ENCODE assay signal across 1 cellular context in the genomic region with DNA sequence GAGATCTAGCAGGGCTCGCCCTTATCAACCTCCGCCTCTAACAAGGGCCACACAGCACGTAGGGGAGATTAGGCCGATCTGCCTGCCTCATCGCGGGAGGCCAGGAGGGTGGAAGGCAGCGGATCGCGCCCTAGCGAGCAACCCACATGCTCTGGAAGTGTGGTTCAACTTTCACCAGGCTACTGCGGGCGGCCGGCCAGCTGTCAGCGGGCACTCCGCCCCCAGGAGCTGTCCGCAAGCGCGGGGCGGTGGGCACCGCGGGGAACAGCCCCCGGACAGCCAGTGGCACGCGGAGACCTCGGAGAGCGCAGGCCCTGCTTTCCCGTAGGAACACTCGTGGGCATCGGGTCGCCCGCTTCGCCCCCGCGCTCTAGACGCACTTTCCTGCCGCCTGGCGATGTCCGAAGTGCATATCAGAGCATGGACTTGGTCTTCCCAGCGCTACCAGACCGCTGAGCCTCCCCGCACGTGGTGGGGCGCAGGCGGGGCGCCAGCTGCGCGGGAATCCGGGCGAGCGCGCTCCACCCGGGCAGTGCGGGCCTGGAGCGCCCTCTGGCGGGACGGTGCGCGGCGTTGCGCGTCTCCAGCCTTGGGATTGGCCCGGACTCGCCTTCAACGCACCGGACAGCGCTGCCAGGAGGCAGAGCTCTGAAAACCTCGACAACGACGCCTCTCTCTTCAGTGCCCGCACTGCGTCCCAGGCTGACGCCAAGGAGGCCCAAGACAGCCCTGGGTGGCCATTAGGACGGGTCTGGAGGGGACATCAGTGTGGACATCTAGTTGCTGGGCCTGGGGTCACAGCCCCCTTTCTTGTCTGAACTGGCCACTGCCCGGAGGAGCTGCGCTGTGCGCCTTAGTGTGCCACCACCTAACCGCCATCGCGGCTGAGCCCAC.
A peak's percentile ranks its signal among the peaks of the same experiment; 100 is the strongest.
TF ChIP-seq lines count a peak whose summit lies in the region.

No MANE protein-coding gene starts in this region.

TF ChIP-seq in H1, 55 proteins besides CTCF, POLR2A, EP300 and RAD21:
- TF ChIP-seq POLR2AphosphoS5 (IDR thresholded peaks at IDR 0.05; ENCODE audit: low read depth, low read length) (no peak), CEBPB (IDR thresholded peaks at IDR 0.05; ENCODE audit: low read depth, low read length) (0 out of 2 replicates have a peak, but pooled peaks have one; percentile 9), SIRT6 (IDR thresholded peaks at IDR 0.05; ENCODE audit: low read length) (no peak), GTF2F1 (IDR thresholded peaks at IDR 0.05; ENCODE audit: borderline replicate concordance, low read depth, low read length) (peak; percentile 70; the same call in 1 of the 2 replicates), SIX5 (IDR thresholded peaks at IDR 0.05; ENCODE audit: low read depth, low read length) (no peak), KDM1A (IDR thresholded peaks at IDR 0.05; ENCODE audit: borderline replicate concordance, low read length) (no peak), SP2 (IDR thresholded peaks at IDR 0.05; ENCODE audit: low read length) (no peak), EZH2 (IDR thresholded peaks at IDR 0.05; ENCODE audit: low read depth, low read length, severe bottlenecking) (peak; percentile 45), TBP (IDR thresholded peaks at IDR 0.05; ENCODE audit: low read depth, low read length) (peak; percentile 38; the same call in 1 of the 2 replicates), CHD2 (IDR thresholded peaks at IDR 0.05; ENCODE audit: low read length) (peak; percentile 67), NRF1 (IDR thresholded peaks at IDR 0.05; ENCODE audit: low read depth, low read length) (no peak), TCF12 (IDR thresholded peaks at IDR 0.05; ENCODE audit: low read depth, low read length) (no peak; the same call in 1 of the 2 replicates), ZNF274 (IDR thresholded peaks at IDR 0.05; ENCODE audit: borderline replicate concordance, extremely low read depth, low read length) (no peak), GABPA (IDR thresholded peaks at IDR 0.05; ENCODE audit: borderline replicate concordance, insufficient read depth, low read length) (no peak), JUND (IDR thresholded peaks at IDR 0.05; ENCODE audit: low read length) (no peak), YY1 (IDR thresholded peaks at IDR 0.05; ENCODE audit: low read depth, low read length) (no peak), BRCA1 (IDR thresholded peaks at IDR 0.05; ENCODE audit: low read depth, low read length) (no peak), HDAC2 (IDR thresholded peaks at IDR 0.05; ENCODE audit: borderline replicate concordance in 1 of 2, low read depth in 2 of 2, low read length in 2 of 2) (peak; percentile 63 to 92; a peak in 2 of 4 replicates), ASH2L (IDR thresholded peaks at IDR 0.05; ENCODE audit: low read length) (peak; percentile 42), HDAC6 (IDR thresholded peaks at IDR 0.05; ENCODE audit: low read depth, low read length) (no peak), SUZ12 (IDR thresholded peaks at IDR 0.05; ENCODE audit: low read length) (peak; percentile 56; the same call in 1 of the 2 replicates), RNF2 (IDR thresholded peaks at IDR 0.05; ENCODE audit: borderline replicate concordance, low read depth, low read length, missing control alignments, poor library complexity, severe bottlenecking) (no peak), POU5F1 (IDR thresholded peaks at IDR 0.05; ENCODE audit: low read depth, low read length) (no peak), FOSL1 (IDR thresholded peaks at IDR 0.05; ENCODE audit: insufficient read depth, low read depth, low read length) (no peak), SIN3A (conservative IDR thresholded peaks at IDR 0.05 in 1 of 2, IDR thresholded peaks at IDR 0.05 in 1 of 2; ENCODE audit: low read depth in 1 of 2, low read length in 2 of 2) (peak in 1 of 2 experiments; percentile 67; a peak in 2 of 4 replicates), CREB1 (IDR thresholded peaks at IDR 0.05) (peak; percentile 65; the same call in 1 of the 2 replicates), KDM5A (IDR thresholded peaks at IDR 0.05; ENCODE audit: low read length) (no peak), JUN (IDR thresholded peaks at IDR 0.05; ENCODE audit: low read depth, low read length) (no peak), PHF8 (conservative IDR thresholded peaks at IDR 0.05; ENCODE audit: low read depth, low read length) (no peak), SP4 (IDR thresholded peaks at IDR 0.05; ENCODE audit: low read length) (no peak), RFX5 (IDR thresholded peaks at IDR 0.05; ENCODE audit: borderline replicate concordance, low read depth, low read length) (no peak), EGR1 (IDR thresholded peaks at IDR 0.05; ENCODE audit: borderline replicate concordance, low read depth, low read length) (0 out of 2 replicates have a peak, but pooled peaks have one; percentile 49), SRF (IDR thresholded peaks at IDR 0.05; ENCODE audit: low read depth, low read length) (no peak), CBX8 (IDR thresholded peaks at IDR 0.05; ENCODE audit: borderline replicate concordance, low read depth, low read length) (no peak), TAF1 (IDR thresholded peaks at IDR 0.05; ENCODE audit: low read depth, low read length) (0 out of 2 replicates have a peak, but pooled peaks have one; percentile 13), TAF7 (optimal IDR thresholded peaks at IDR 0.05; ENCODE audit: borderline replicate concordance, low read depth, low read length) (no peak), KDM4A (IDR thresholded peaks at IDR 0.05; ENCODE audit: low read depth, low read length, severe bottlenecking) (peak; percentile 92), TEAD4 (IDR thresholded peaks at IDR 0.05; ENCODE audit: low read depth, low read length) (peak; percentile 39)
- TF ChIP-seq, protein P1, sequence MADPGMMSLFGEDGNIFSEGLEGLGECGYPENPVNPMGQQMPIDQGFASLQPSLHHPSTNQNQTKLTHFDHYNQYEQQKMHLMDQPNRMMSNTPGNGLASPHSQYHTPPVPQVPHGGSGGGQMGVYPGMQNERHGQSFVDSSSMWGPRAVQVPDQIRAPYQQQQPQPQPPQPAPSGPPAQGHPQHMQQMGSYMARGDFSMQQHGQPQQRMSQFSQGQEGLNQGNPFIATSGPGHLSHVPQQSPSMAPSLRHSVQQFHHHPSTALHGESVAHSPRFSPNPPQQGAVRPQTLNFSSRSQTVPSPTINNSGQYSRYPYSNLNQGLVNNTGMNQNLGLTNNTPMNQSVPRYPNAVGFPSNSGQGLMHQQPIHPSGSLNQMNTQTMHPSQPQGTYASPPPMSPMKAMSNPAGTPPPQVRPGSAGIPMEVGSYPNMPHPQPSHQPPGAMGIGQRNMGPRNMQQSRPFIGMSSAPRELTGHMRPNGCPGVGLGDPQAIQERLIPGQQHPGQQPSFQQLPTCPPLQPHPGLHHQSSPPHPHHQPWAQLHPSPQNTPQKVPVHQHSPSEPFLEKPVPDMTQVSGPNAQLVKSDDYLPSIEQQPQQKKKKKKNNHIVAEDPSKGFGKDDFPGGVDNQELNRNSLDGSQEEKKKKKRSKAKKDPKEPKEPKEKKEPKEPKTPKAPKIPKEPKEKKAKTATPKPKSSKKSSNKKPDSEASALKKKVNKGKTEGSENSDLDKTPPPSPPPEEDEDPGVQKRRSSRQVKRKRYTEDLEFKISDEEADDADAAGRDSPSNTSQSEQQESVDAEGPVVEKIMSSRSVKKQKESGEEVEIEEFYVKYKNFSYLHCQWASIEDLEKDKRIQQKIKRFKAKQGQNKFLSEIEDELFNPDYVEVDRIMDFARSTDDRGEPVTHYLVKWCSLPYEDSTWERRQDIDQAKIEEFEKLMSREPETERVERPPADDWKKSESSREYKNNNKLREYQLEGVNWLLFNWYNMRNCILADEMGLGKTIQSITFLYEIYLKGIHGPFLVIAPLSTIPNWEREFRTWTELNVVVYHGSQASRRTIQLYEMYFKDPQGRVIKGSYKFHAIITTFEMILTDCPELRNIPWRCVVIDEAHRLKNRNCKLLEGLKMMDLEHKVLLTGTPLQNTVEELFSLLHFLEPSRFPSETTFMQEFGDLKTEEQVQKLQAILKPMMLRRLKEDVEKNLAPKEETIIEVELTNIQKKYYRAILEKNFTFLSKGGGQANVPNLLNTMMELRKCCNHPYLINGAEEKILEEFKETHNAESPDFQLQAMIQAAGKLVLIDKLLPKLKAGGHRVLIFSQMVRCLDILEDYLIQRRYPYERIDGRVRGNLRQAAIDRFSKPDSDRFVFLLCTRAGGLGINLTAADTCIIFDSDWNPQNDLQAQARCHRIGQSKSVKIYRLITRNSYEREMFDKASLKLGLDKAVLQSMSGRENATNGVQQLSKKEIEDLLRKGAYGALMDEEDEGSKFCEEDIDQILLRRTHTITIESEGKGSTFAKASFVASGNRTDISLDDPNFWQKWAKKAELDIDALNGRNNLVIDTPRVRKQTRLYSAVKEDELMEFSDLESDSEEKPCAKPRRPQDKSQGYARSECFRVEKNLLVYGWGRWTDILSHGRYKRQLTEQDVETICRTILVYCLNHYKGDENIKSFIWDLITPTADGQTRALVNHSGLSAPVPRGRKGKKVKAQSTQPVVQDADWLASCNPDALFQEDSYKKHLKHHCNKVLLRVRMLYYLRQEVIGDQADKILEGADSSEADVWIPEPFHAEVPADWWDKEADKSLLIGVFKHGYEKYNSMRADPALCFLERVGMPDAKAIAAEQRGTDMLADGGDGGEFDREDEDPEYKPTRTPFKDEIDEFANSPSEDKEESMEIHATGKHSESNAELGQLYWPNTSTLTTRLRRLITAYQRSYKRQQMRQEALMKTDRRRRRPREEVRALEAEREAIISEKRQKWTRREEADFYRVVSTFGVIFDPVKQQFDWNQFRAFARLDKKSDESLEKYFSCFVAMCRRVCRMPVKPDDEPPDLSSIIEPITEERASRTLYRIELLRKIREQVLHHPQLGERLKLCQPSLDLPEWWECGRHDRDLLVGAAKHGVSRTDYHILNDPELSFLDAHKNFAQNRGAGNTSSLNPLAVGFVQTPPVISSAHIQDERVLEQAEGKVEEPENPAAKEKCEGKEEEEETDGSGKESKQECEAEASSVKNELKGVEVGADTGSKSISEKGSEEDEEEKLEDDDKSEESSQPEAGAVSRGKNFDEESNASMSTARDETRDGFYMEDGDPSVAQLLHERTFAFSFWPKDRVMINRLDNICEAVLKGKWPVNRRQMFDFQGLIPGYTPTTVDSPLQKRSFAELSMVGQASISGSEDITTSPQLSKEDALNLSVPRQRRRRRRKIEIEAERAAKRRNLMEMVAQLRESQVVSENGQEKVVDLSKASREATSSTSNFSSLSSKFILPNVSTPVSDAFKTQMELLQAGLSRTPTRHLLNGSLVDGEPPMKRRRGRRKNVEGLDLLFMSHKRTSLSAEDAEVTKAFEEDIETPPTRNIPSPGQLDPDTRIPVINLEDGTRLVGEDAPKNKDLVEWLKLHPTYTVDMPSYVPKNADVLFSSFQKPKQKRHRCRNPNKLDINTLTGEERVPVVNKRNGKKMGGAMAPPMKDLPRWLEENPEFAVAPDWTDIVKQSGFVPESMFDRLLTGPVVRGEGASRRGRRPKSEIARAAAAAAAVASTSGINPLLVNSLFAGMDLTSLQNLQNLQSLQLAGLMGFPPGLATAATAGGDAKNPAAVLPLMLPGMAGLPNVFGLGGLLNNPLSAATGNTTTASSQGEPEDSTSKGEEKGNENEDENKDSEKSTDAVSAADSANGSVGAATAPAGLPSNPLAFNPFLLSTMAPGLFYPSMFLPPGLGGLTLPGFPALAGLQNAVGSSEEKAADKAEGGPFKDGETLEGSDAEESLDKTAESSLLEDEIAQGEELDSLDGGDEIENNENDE (IDR thresholded peaks at IDR 0.05; ENCODE audit: insufficient replicate concordance, low read length), result no peak
- TF ChIP-seq, protein P2, sequence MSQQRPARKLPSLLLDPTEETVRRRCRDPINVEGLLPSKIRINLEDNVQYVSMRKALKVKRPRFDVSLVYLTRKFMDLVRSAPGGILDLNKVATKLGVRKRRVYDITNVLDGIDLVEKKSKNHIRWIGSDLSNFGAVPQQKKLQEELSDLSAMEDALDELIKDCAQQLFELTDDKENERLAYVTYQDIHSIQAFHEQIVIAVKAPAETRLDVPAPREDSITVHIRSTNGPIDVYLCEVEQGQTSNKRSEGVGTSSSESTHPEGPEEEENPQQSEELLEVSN (IDR thresholded peaks at IDR 0.05), result peak; percentile 100
- TF ChIP-seq, protein P3, sequence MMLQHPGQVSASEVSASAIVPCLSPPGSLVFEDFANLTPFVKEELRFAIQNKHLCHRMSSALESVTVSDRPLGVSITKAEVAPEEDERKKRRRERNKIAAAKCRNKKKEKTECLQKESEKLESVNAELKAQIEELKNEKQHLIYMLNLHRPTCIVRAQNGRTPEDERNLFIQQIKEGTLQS (IDR thresholded peaks at IDR 0.05; ENCODE audit: insufficient read depth, low read depth, low read length), result no peak
- TF ChIP-seq, protein P4, sequence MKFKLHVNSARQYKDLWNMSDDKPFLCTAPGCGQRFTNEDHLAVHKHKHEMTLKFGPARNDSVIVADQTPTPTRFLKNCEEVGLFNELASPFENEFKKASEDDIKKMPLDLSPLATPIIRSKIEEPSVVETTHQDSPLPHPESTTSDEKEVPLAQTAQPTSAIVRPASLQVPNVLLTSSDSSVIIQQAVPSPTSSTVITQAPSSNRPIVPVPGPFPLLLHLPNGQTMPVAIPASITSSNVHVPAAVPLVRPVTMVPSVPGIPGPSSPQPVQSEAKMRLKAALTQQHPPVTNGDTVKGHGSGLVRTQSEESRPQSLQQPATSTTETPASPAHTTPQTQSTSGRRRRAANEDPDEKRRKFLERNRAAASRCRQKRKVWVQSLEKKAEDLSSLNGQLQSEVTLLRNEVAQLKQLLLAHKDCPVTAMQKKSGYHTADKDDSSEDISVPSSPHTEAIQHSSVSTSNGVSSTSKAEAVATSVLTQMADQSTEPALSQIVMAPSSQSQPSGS (IDR thresholded peaks at IDR 0.05; ENCODE audit: low read length), result no peak
- TF ChIP-seq, protein P5, sequence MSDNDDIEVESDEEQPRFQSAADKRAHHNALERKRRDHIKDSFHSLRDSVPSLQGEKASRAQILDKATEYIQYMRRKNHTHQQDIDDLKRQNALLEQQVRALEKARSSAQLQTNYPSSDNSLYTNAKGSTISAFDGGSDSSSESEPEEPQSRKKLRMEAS (IDR thresholded peaks at IDR 0.05), result peak; percentile 100
- TF ChIP-seq, protein P6, sequence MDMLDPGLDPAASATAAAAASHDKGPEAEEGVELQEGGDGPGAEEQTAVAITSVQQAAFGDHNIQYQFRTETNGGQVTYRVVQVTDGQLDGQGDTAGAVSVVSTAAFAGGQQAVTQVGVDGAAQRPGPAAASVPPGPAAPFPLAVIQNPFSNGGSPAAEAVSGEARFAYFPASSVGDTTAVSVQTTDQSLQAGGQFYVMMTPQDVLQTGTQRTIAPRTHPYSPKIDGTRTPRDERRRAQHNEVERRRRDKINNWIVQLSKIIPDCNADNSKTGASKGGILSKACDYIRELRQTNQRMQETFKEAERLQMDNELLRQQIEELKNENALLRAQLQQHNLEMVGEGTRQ (IDR thresholded peaks at IDR 0.05; ENCODE audit: low read length), result peak; percentile 59; the same call in 1 of the 2 replicates
